8 cellular contexts compared by ENCODE assay signal in the genomic region with DNA sequence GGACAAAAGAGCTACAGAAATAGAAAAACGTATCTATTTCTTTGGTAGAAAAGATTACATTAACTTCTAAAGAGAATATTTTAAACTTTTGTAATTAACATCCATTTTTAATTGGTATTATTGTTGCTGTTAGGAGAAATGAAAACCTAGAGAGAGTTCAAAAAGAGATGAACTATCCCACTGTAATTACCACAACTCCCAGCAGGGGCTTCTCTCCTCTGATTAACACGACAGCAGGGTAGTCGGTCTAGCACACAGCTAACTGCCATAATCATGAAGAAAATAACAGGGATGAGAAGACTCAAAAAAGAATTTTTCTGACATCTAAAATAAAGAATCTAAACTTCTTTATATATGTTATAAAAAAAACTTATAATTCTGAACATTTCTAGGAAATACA.
A peak's percentile ranks its signal among the peaks of the same experiment; 100 is the strongest.
DNase-seq lines count a peak whose midpoint lies in the region; ATAC-seq and TF ChIP-seq lines count a peak whose summit lies in the region.

No MANE protein-coding gene starts in this region.

- TF ChIP-seq EP300 in upper lobe of left lung (IDR thresholded peaks at IDR 0.05): no peak

- DNase-seq in COLO829 (ENCODE audit: low spot score) (peak; percentile 4), SK-MEL-5 (ENCODE audit: low read depth, low spot score) (peak; percentile 73), hepatocyte (ENCODE audit: low spot score) (peak; percentile 47), upper lobe of left lung (no peak), substantia nigra (lab: John Stamatoyannopoulos, UW) (no peak)
- peak; percentile 2 for DNase-seq in Jurkat, Clone E6-1 (ENCODE audit: low read depth, low spot score)
- no peak for DNase-seq in NK-92 treated with Interleukin-12 subunit alpha and Interleukin-12 subunit beta, amount 100 ng/mL, for 24 hours (lab: John Stamatoyannopoulos, UW)

- H3K4me3 ChIP-seq in Jurkat, Clone E6-1 (ENCODE audit: low read length): no peak overlapping the region
- H3K4me3 ChIP-seq in hepatocyte: no peak overlapping the region
- no peak overlapping the region for H3K4me3 ChIP-seq in upper lobe of left lung

- H3K36me3 ChIP-seq in hepatocyte (replicated peaks; ENCODE audit: insufficient read depth, low read depth) (no peaks in the 10 kb centered on the region), upper lobe of left lung (no peaks in the 10 kb centered on the region)

- no peak for ATAC-seq in GM18520 (IDR thresholded peaks at IDR 0.05; ENCODE audit: unreplicated experiment)
- no peak for ATAC-seq in upper lobe of left lung (ENCODE audit: low FRiP score in 2 of 2)

- H3K27ac ChIP-seq in hepatocyte (no peak overlapping the region), upper lobe of left lung (no peak overlapping the region), substantia nigra (ENCODE audit: low read depth, low read length, poor library complexity, severe bottlenecking) (no peak overlapping the region)

- in situ Hi-C loops in SK-MEL-5 (cut with HindIII; ENCODE audit: low pct_unique_long_range_greater_than_20kb, low sequenced_read_pairs): no loop called here

- 7% methylated on average over 3 of the region's 3 CpGs for WGBS in hepatocyte (ENCODE audit: low lambda C conversion rate, missing lambda C conversion rate)
- 21 to 25% methylated on average over 3 of the region's 3 CpGs for WGBS in upper lobe of left lung, 2 donors

- TF ChIP-seq POLR2A in upper lobe of left lung (IDR thresholded peaks at IDR 0.05): no peak

- H3K9me2 ChIP-seq in hepatocyte (replicated peaks; ENCODE audit: insufficient read depth): no peaks in the 10 kb centered on the region

- H3K27me3 ChIP-seq in hepatocyte: no peaks in the 10 kb centered on the region
- no peaks in the 10 kb centered on the region for H3K27me3 ChIP-seq in upper lobe of left lung

- TF ChIP-seq CTCF in hepatocyte (IDR thresholded peaks at IDR 0.05; ENCODE audit: poor library complexity) (peak; percentile 48), upper lobe of left lung (IDR thresholded peaks at IDR 0.05) (no peak)

- no peaks in the 10 kb centered on the region for H3K9me3 ChIP-seq in hepatocyte (ENCODE audit: low read depth)
- peaks cover 0 to 7% (median 0%) of the 10 kb centered on the region in 4 donors for H3K9me3 ChIP-seq in upper lobe of left lung

- H3K79me2 ChIP-seq in hepatocyte: no peaks in the 10 kb centered on the region

- no peaks in the 10 kb centered on the region for H4K20me1 ChIP-seq in hepatocyte (ENCODE audit: insufficient read depth, poor library complexity, severe bottlenecking)

- H3K4me1 ChIP-seq in hepatocyte (ENCODE audit: insufficient read depth): no peaks in the 10 kb centered on the region
- H3K4me1 ChIP-seq in upper lobe of left lung: no peaks in the 10 kb centered on the region

- H2AFZ ChIP-seq in hepatocyte: no peak overlapping the region

- H3K4me2 ChIP-seq in hepatocyte: no peak overlapping the region

Comparison
In these comparisons a context has a peak if more than half of its experiments do, and no peak if none do; other contexts are left out.
1. DNase-seq: peak in COLO829 (single experiment), Jurkat, Clone E6-1 (single experiment), SK-MEL-5 (single experiment) and hepatocyte (single experiment); none in NK-92 treated with Interleukin-12 subunit alpha and Interleukin-12 subunit beta, amount 100 ng/mL, for 24 hours (single experiment), upper lobe of left lung (0 of 2) and substantia nigra (0 of 49).